1 cellular context compared by ENCODE assay signal in the genomic region with DNA sequence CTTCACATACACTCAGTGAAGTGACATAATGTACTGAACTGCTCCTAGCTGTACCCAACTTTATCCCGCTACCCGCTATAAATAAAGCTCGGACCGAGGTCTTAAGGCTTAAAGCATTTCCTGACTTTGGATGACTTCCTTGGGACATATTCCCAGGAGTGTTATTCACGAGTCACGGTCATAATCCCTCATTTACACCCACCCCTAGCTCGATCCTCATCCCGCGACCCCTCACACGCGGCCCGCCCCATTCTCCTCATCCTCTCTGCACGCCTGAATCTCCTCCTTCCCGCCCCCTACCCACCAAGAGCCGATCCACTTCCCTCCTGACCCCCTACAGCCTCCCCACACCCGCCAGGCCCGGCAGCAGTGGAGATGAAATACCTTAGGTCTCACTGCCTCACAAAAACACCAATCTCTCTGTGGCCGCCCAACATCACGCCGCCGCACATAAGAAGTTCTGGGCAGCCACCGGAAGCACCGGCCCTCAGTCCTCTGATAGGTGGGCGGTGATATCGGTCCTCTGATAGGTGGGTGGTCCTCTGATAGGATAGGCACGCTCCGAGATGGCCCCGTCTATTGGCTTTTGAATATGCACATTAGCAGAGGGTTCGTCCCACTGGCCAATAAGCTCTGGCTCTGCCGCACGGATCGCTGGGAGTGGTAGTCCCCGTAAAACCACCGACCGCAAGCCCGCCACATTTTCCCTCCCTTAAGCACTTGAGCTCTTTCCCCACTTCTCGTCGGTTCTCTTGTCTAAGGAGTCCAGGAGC.
TF ChIP-seq lines count a peak whose summit lies in the region.

Gene WDCP (minus strand): TSS at position 462 of the 773 bp plus-strand sequence. CDS start 7,897 bp downstream, outside the sequence.

TF ChIP-seq in K562, 482 proteins besides CTCF, POLR2A, EP300 and RAD21 (continued from another document and continues in another):
- TF ChIP-seq MLLT1 (IDR thresholded peaks at IDR 0.05) = peak; percentile 56 to 67; a peak in 2 of 4 replicates
- TF ChIP-seq GTF2A2 (tag; IDR thresholded peaks at IDR 0.05) = no peak
- TF ChIP-seq XRCC5 (IDR thresholded peaks at IDR 0.05; ENCODE audit: low read depth, low read length) = no peak
- TF ChIP-seq HLTF (IDR thresholded peaks at IDR 0.05) = peak; percentile 77
- no peak for TF ChIP-seq CREB1 (IDR thresholded peaks at IDR 0.05)
- TF ChIP-seq CREB1 (CRISPR knock-in tag; IDR thresholded peaks at IDR 0.05) = no peak
- TF ChIP-seq KAT2B (IDR thresholded peaks at IDR 0.05; ENCODE audit: low read depth, low read length) = no peak
- no peak for TF ChIP-seq PREB (CRISPR knock-in tag; IDR thresholded peaks at IDR 0.05)
- TF ChIP-seq RBM25 (IDR thresholded peaks at IDR 0.05; ENCODE audit: low read depth, low read length, severe bottlenecking) = peak; percentile 98
- TF ChIP-seq, protein P1, sequence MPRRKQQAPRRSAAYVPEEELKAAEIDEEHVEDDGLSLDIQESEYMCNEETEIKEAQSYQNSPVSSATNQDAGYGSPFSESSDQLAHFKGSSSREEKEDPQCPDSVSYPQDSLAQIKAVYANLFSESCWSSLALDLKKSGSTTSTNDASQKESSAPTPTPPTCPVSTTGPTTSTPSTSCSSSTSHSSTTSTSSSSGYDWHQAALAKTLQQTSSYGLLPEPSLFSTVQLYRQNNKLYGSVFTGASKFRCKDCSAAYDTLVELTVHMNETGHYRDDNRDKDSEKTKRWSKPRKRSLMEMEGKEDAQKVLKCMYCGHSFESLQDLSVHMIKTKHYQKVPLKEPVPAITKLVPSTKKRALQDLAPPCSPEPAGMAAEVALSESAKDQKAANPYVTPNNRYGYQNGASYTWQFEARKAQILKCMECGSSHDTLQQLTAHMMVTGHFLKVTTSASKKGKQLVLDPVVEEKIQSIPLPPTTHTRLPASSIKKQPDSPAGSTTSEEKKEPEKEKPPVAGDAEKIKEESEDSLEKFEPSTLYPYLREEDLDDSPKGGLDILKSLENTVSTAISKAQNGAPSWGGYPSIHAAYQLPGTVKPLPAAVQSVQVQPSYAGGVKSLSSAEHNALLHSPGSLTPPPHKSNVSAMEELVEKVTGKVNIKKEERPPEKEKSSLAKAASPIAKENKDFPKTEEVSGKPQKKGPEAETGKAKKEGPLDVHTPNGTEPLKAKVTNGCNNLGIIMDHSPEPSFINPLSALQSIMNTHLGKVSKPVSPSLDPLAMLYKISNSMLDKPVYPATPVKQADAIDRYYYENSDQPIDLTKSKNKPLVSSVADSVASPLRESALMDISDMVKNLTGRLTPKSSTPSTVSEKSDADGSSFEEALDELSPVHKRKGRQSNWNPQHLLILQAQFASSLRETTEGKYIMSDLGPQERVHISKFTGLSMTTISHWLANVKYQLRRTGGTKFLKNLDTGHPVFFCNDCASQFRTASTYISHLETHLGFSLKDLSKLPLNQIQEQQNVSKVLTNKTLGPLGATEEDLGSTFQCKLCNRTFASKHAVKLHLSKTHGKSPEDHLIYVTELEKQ (CRISPR knock-in tag; IDR thresholded peaks at IDR 0.05) = no peak
- TF ChIP-seq TRIM25 (IDR thresholded peaks at IDR 0.05; ENCODE audit: borderline replicate concordance) = no peak
- peak; percentile 50 for TF ChIP-seq SAP30 (IDR thresholded peaks at IDR 0.05; ENCODE audit: borderline replicate concordance, insufficient read depth, low read depth, low read length, poor library complexity, severe bottlenecking)
- no peak for TF ChIP-seq KDM2B (CRISPR knock-in tag; IDR thresholded peaks at IDR 0.05)
- TF ChIP-seq RNF219 (CRISPR knock-in tag; IDR thresholded peaks at IDR 0.05) = no peak
- no peak for TF ChIP-seq ZHX1 (conservative IDR thresholded peaks at IDR 0.05; ENCODE audit: low read length)
- no peak for TF ChIP-seq SMAD2 (IDR thresholded peaks at IDR 0.05; ENCODE audit: low read depth, low read length)
- TF ChIP-seq NFXL1 (CRISPR knock-in tag; IDR thresholded peaks at IDR 0.05) = no peak
- TF ChIP-seq ZFP91 (CRISPR knock-in tag; IDR thresholded peaks at IDR 0.05) = no peak
- TF ChIP-seq MAX (CRISPR knock-in tag; IDR thresholded peaks at IDR 0.05) = peak; percentile 75
- TF ChIP-seq, protein P2, sequence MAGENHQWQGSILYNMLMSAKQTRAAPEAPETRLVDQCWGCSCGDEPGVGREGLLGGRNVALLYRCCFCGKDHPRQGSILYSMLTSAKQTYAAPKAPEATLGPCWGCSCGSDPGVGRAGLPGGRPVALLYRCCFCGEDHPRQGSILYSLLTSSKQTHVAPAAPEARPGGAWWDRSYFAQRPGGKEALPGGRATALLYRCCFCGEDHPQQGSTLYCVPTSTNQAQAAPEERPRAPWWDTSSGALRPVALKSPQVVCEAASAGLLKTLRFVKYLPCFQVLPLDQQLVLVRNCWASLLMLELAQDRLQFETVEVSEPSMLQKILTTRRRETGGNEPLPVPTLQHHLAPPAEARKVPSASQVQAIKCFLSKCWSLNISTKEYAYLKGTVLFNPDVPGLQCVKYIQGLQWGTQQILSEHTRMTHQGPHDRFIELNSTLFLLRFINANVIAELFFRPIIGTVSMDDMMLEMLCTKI (IDR thresholded peaks at IDR 0.05; ENCODE audit: partially characterized antibody) = no peak
- no peak for TF ChIP-seq MECOM (CRISPR knock-in tag; IDR thresholded peaks at IDR 0.05)
- TF ChIP-seq FOXA1 (IDR thresholded peaks at IDR 0.05; ENCODE audit: borderline replicate concordance) = no peak
- no peak for TF ChIP-seq SMC3 (conservative IDR thresholded peaks at IDR 0.05; ENCODE audit: insufficient read depth, low read depth, low read length)
- no peak; a peak in 1 of 4 replicates for TF ChIP-seq ARNT (IDR thresholded peaks at IDR 0.05)
- TF ChIP-seq ZNF212 (CRISPR knock-in tag; IDR thresholded peaks at IDR 0.05) = no peak
- TF ChIP-seq FUS (optimal IDR thresholded peaks at IDR 0.05; ENCODE audit: low read depth, low read length) = no peak
- TF ChIP-seq, protein P3, sequence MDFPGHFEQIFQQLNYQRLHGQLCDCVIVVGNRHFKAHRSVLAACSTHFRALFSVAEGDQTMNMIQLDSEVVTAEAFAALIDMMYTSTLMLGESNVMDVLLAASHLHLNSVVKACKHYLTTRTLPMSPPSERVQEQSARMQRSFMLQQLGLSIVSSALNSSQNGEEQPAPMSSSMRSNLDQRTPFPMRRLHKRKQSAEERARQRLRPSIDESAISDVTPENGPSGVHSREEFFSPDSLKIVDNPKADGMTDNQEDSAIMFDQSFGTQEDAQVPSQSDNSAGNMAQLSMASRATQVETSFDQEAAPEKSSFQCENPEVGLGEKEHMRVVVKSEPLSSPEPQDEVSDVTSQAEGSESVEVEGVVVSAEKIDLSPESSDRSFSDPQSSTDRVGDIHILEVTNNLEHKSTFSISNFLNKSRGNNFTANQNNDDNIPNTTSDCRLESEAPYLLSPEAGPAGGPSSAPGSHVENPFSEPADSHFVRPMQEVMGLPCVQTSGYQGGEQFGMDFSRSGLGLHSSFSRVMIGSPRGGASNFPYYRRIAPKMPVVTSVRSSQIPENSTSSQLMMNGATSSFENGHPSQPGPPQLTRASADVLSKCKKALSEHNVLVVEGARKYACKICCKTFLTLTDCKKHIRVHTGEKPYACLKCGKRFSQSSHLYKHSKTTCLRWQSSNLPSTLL (IDR thresholded peaks at IDR 0.05) = no peak
